26 cellular contexts compared by ENCODE assay signal in the genomic region with DNA sequence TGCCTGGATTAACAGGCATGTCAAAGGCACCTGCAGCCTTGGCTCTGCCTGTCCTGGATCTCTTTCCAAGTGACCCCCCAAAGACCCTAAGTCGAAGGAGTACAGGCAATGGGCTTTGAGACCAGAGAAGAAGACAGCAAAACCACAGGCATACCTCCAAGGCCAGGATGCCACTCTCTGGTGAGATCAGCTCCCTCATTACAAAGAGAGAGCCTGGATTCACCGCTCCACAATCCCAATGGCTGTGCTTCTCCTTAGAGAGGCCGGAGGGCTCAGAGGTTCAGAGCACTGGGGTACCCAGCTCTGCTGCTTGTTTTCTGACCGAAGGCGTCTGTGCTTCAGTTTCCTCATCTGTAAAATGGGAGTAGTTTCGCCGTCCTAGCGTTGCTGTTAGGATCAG.
DNase-seq lines count a peak whose midpoint lies in the region; ATAC-seq and TF ChIP-seq lines count a peak whose summit lies in the region.
"Had no signal": no experiment of that assay in that cellular context is flagged by ENCODE, and none has a peak within 500 bp of the region (broad histone marks: within the 10 kb centered on the region; RNA-seq: fewer than 3 reads in every experiment).

No MANE protein-coding gene starts in this region.

- dilution Hi-C loops in mammary epithelial cell (cut with HindIII; ENCODE audit: low sequenced_read_pairs) = no loop called here

- peaks cover 12% of the 10 kb centered on the region for H3K4me1 Mint-ChIP-seq in MCF 10A (ENCODE audit: insufficient read depth, unreplicated experiment)
- peaks cover 14% of the 10 kb centered on the region for H3K4me1 Mint-ChIP-seq in stimulated activated memory B cell treated with anti-CD40 and anti-IgM and Interleukin-4, amounts not matched to agents 10 μg/mL and 1 μg/mL and 100 μg/mL, for 72 hours
- H3K4me1 Mint-ChIP-seq: GM23338, H9 had no signal

- no peak for TF ChIP-seq CTCF in MCF 10A (IDR thresholded peaks at IDR 0.05; ENCODE audit: unreplicated experiment)
- TF ChIP-seq CTCF in mammary epithelial cell (conservative IDR thresholded peaks at IDR 0.05 in 1 of 2, IDR thresholded peaks at IDR 0.05 in 1 of 2; ENCODE audit: extremely low read depth in 1 of 2, insufficient read depth in 1 of 2, low read depth in 1 of 2, low read length in 2 of 2) = no peak
- no peak for TF ChIP-seq CTCF in GM13976 (IDR thresholded peaks at IDR 0.05; ENCODE audit: borderline replicate concordance, control extremely low read depth, extremely low read depth, insufficient read depth, missing control alignments)
- no peak for TF ChIP-seq CTCF in esophagus muscularis mucosa (IDR thresholded peaks at IDR 0.05)

- H3K27me3 ChIP-seq in mammary epithelial cell (ENCODE audit: insufficient read depth, low read length) (no peaks in the 10 kb centered on the region), esophagus muscularis mucosa (no peaks in the 10 kb centered on the region)
- H3K27me3 ChIP-seq: BE2C, MG63, SJSA1 had no signal

- no peak overlapping the region for H3K4me3 Mint-ChIP-seq in MCF 10A (ENCODE audit: unreplicated experiment)
- H3K4me3 Mint-ChIP-seq in stimulated activated memory B cell treated with anti-CD40 and anti-IgM and Interleukin-4, amounts not matched to agents 10 μg/mL and 1 μg/mL and 100 μg/mL, for 72 hours = no peak overlapping the region
- H3K4me3 Mint-ChIP-seq: CD4-positive, CD25-positive, alpha-beta regulatory T cell; GM23338; H9 had no signal

- no peak overlapping the region for H2AFZ ChIP-seq in mammary epithelial cell (ENCODE audit: low read depth, low read length)
- H2AFZ ChIP-seq: GM23338 had no signal

- no peaks in the 10 kb centered on the region for H4K20me1 ChIP-seq in mammary epithelial cell (ENCODE audit: insufficient read depth, low read length)

- H3K9me3 Mint-ChIP-seq in MCF 10A (ENCODE audit: unreplicated experiment) = no peaks in the 10 kb centered on the region
- H3K9me3 Mint-ChIP-seq in stimulated activated memory B cell treated with anti-CD40 and anti-IgM and Interleukin-4, amounts not matched to agents 10 μg/mL and 1 μg/mL and 100 μg/mL, for 72 hours = no peaks in the 10 kb centered on the region
- H3K9me3 Mint-ChIP-seq: CD4-positive, CD25-positive, alpha-beta regulatory T cell; GM23338; H9 had no signal

- no peak for ATAC-seq in stimulated activated memory B cell treated with anti-CD40 and anti-IgM and Interleukin-4, amounts not matched to agents 10 μg/mL and 1 μg/mL and 100 μg/mL, for 72 hours
- no peak for ATAC-seq in esophagus mucosa
- ATAC-seq: GM23338 had no signal

- no peak overlapping the region for H3K9ac ChIP-seq in mammary epithelial cell (ENCODE audit: insufficient read depth, low read length)

- POLR2A ChIA-PET in MCF 10A (lab: Yijun Ruan, JAX) = interaction anchor here (0.6 to 1.7 kb wide), 5 partner anchors 10 to 904 kb away, joined by 3 to 4 read pairs (median 4); no protein-coding TSS in a partner anchor

- no peak for TF ChIP-seq POLR2A in esophagus muscularis mucosa (IDR thresholded peaks at IDR 0.05; ENCODE audit: low read depth)

- H3K4me1 ChIP-seq in mammary epithelial cell (ENCODE audit: insufficient read depth, low read length) (peaks cover 25% of the 10 kb centered on the region), esophagus muscularis mucosa (peaks cover 18 to 25% (median 24%) of the 10 kb centered on the region in 4 donors)
- H3K4me1 ChIP-seq: SJSA1 had no signal

- H3K27ac Mint-ChIP-seq in MCF 10A (ENCODE audit: low read depth, unreplicated experiment) = peak overlapping the region; percentile 47
- H3K27ac Mint-ChIP-seq in stimulated activated memory B cell treated with anti-CD40 and anti-IgM and Interleukin-4, amounts not matched to agents 10 μg/mL and 1 μg/mL and 100 μg/mL, for 72 hours = peak overlapping the region; percentile 12
- H3K27ac Mint-ChIP-seq: GM23338, H9 had no signal

- intact Hi-C loops in MCF 10A (cut with micrococcal nuclease) = no loop called here
- intact Hi-C loops in mammary epithelial cell (cut with micrococcal nuclease) = no loop called here
- intact Hi-C loops in esophagus muscularis mucosa (cut with DNase I) = no loop called here

- H3K36me3 Mint-ChIP-seq in MCF 10A (ENCODE audit: insufficient read depth, unreplicated experiment) = no peaks in the 10 kb centered on the region
- no peaks in the 10 kb centered on the region for H3K36me3 Mint-ChIP-seq in stimulated activated memory B cell treated with anti-CD40 and anti-IgM and Interleukin-4, amounts not matched to agents 10 μg/mL and 1 μg/mL and 100 μg/mL, for 72 hours
- H3K36me3 Mint-ChIP-seq: CD4-positive, CD25-positive, alpha-beta regulatory T cell had no signal

- 95% methylated on average over 8 of the region's 8 CpGs for WGBS in mammary epithelial cell (ENCODE audit: low coverage, missing lambda C conversion rate)
- WGBS in esophagus muscularis mucosa = 98% methylated on average over 8 of the region's 8 CpGs

- H3K9me3 ChIP-seq in mammary epithelial cell (replicated peaks; ENCODE audit: insufficient read depth, low read length) (no peaks in the 10 kb centered on the region), esophagus muscularis mucosa (no peaks in the 10 kb centered on the region)
- H3K9me3 ChIP-seq: BE2C, MG63, SJSA1 had no signal

- no peaks in the 10 kb centered on the region for H3K79me2 ChIP-seq in mammary epithelial cell (ENCODE audit: insufficient read depth, low read length)

- H3K4me2 ChIP-seq in mammary epithelial cell (ENCODE audit: insufficient read depth, low read depth, low read length) = no peak overlapping the region
- H3K4me2 ChIP-seq: GM23338 had no signal

- H3K36me3 ChIP-seq in mammary epithelial cell (ENCODE audit: insufficient read depth, low read length) (no peaks in the 10 kb centered on the region), esophagus muscularis mucosa (no peaks in the 10 kb centered on the region)
- H3K36me3 ChIP-seq: BE2C, MG63, SJSA1 had no signal

- H3K4me3 ChIP-seq in mammary epithelial cell (replicated peaks in 1 of 3; ENCODE audit: insufficient read depth in 1 of 3, low read depth in 2 of 3, low read length in 3 of 3) = no peak overlapping the region
- no peak overlapping the region for H3K4me3 ChIP-seq in esophagus muscularis mucosa
- H3K4me3 ChIP-seq: GM23338, MG63, SJSA1 had no signal

- DNase-seq in MCF 10A (ENCODE audit: unreplicated experiment) (no peak), mammary epithelial cell (no peak), GM13976 (ENCODE audit: low spot score) (peak; percentile 20), esophagus muscularis mucosa (ENCODE audit: extremely low spot score) (peak; percentile 68), inferior parietal cortex (ENCODE audit: extremely low spot score) (no peak)
- DNase-seq in activated T-cell treated with anti-CD3 and anti-CD28 coated beads, Interleukin-2, amount 50 U/mL, for 48 hours = no peak
- DNase-seq: 8988T; ACHN; BE2C; CD4-positive, CD25-positive, alpha-beta regulatory T cell; DMS53; EL; GDM1; KBM-7; MG63; NCI-H1105 treated with DMSO at 0.1 percent for 48 hours; NCI-H2029; NCI-H446; NCI-H524 treated with DMSO at 0.1 percent for 48 hours; NCI-H774; Right ventricle myocardium superior had no signal

- TF ChIP-seq EP300 in esophagus muscularis mucosa (IDR thresholded peaks at IDR 0.05) = no peak

- H3K27me3 Mint-ChIP-seq in MCF 10A (ENCODE audit: insufficient read depth, unreplicated experiment) = no peaks in the 10 kb centered on the region
- no peaks in the 10 kb centered on the region for H3K27me3 Mint-ChIP-seq in stimulated activated memory B cell treated with anti-CD40 and anti-IgM and Interleukin-4, amounts not matched to agents 10 μg/mL and 1 μg/mL and 100 μg/mL, for 72 hours
- H3K27me3 Mint-ChIP-seq: CD4-positive, CD25-positive, alpha-beta regulatory T cell had no signal

- CTCF ChIA-PET in MCF 10A (lab: Yijun Ruan, JAX) (interaction anchor here (0.6 to 6.7 kb wide), 3 partner anchors 66 to 292 kb away, joined by 3 to 68 read pairs (median 4); no protein-coding TSS in a partner anchor), mammary epithelial cell (lab: Charles Lee; ENCODE audit: low non-redundant PET) (no interaction called here)

- BruUV-seq in MCF 10A (replicated peaks; lab: Mats Ljungman, UMichigan) = no TSS peak
- BruUV-seq in mammary epithelial cell (replicated peaks; lab: Mats Ljungman, UMichigan) = no TSS peak

- H3K27ac ChIP-seq in mammary epithelial cell (ENCODE audit: insufficient read depth, low read depth, low read length) (no peak overlapping the region), esophagus muscularis mucosa (replicated peaks in 1 of 4) (no peak overlapping the region)
- H3K27ac ChIP-seq: SJSA1 had no signal

- in situ Hi-C loops in mammary epithelial cell (cut with MboI; ENCODE audit: low sequenced_read_pairs in 2 of 2) (loop anchor here in 1 of 2 donors (25.0 kb wide), 1 partner anchor 301 kb away; no protein-coding TSS in a partner anchor), GM13976 (cut with MboI; ENCODE audit: low sequenced_read_pairs, unreplicated experiment) (no loop called here)

Comparison
In these comparisons a context has a peak if more than half of its experiments do, and no peak if none do; other contexts are left out.
1. DNase-seq: peak in GM13976 (single experiment) and esophagus muscularis mucosa (single experiment); none in MCF 10A (single experiment), mammary epithelial cell (single experiment), inferior parietal cortex (single experiment) and activated T-cell treated with anti-CD3 and anti-CD28 coated beads, Interleukin-2, amount 50 U/mL, for 48 hours (0 of 2).